In genomic region chr2:80117401-80117800, GRCh38 we compare ENCODE assay signal across 28 cellular contexts.
DNase-seq lines count a peak whose midpoint lies in the region; ATAC-seq and TF ChIP-seq lines count a peak whose summit lies in the region.
"Had no signal": no experiment of that assay in that cellular context is flagged by ENCODE, and none has a peak within 500 bp of the region (broad histone marks: within the 10 kb centered on the region; RNA-seq: fewer than 3 reads in every experiment).

No MANE protein-coding gene starts in this region.

- H3K4me1 Mint-ChIP-seq in glutamatergic neuron (ENCODE audit: low read depth, unreplicated experiment): peaks cover 8% of the 10 kb centered on the region
- no peaks in the 10 kb centered on the region for H3K4me1 Mint-ChIP-seq in Calu3 (ENCODE audit: low read depth, unreplicated experiment)
- H3K4me1 Mint-ChIP-seq: CD4-positive, alpha-beta memory T cell; GM23338; H9; T-helper 17 cell had no signal

- ATAC-seq in aorta (ENCODE audit: low FRiP score) (no peak), GM21619 (IDR thresholded peaks at IDR 0.05; ENCODE audit: unreplicated experiment) (no peak)
- ATAC-seq: A549, GM23338, HepG2, Right ventricle myocardium inferior, SK-N-SH treated with all-trans-retinoic acid at 6 μM for 48 hours, T-helper 17 cell had no signal

- no peak overlapping the region for H3K4me3 ChIP-seq in aorta (ENCODE audit: low read length in 2 of 2)
- H3K4me3 ChIP-seq: A549, GM23338, PC-9, SJCRH30 had no signal

- intact Hi-C loops in aorta (cut with DNase I) (no loop called here), Calu3 (cut with micrococcal nuclease; ENCODE audit: unreplicated experiment) (no loop called here)

- H3K27me3 Mint-ChIP-seq in glutamatergic neuron (ENCODE audit: unreplicated experiment) (peaks cover 2% of the 10 kb centered on the region), Calu3 (ENCODE audit: unreplicated experiment) (no peaks in the 10 kb centered on the region)
- H3K27me3 Mint-ChIP-seq: CD4-positive, alpha-beta memory T cell; T-helper 17 cell had no signal

- BruUV-seq in Calu3 (replicated peaks; lab: Mats Ljungman, UMichigan): no TSS peak

- H3K27ac Mint-ChIP-seq in glutamatergic neuron (ENCODE audit: unreplicated experiment): peak overlapping the region; percentile 28
- no peak overlapping the region for H3K27ac Mint-ChIP-seq in Calu3 (ENCODE audit: unreplicated experiment)
- H3K27ac Mint-ChIP-seq: CD4-positive, alpha-beta memory T cell; GM23338; T-helper 17 cell had no signal

- H3K9me3 Mint-ChIP-seq in glutamatergic neuron (ENCODE audit: unreplicated experiment): peaks cover 2% of the 10 kb centered on the region
- H3K9me3 Mint-ChIP-seq in Calu3 (ENCODE audit: low read depth, unreplicated experiment): peaks cover 11% of the 10 kb centered on the region
- H3K9me3 Mint-ChIP-seq: GM23338, H9 had no signal

- H3K36me3 ChIP-seq in aorta (ENCODE audit: control insufficient read depth in 1 of 2, insufficient read depth in 2 of 2, low read length in 1 of 2): no peaks in the 10 kb centered on the region
- H3K36me3 ChIP-seq: SJCRH30 had no signal

- H3K36me3 Mint-ChIP-seq in glutamatergic neuron (ENCODE audit: unreplicated experiment): no peaks in the 10 kb centered on the region
- no peaks in the 10 kb centered on the region for H3K36me3 Mint-ChIP-seq in Calu3 (ENCODE audit: insufficient read depth, unreplicated experiment)
- H3K36me3 Mint-ChIP-seq: CD4-positive, alpha-beta memory T cell had no signal

- H3K9me3 ChIP-seq in aorta (ENCODE audit: control insufficient read depth, low read length): no peaks in the 10 kb centered on the region
- H3K9me3 ChIP-seq: Caco-2, SJCRH30 had no signal

- H3K4me1 ChIP-seq in aorta (ENCODE audit: control insufficient read depth in 1 of 2, insufficient read depth in 2 of 2, low read length in 2 of 2): no peaks in the 10 kb centered on the region
- H3K4me1 ChIP-seq: A549, Caco-2, SJCRH30 had no signal

- peak; percentile 5 for DNase-seq in G401 (ENCODE audit: low spot score)
- peak; percentile 68 for DNase-seq in NCI-H2171 (lab: John Stamatoyannopoulos, UW)
- DNase-seq in glutamatergic neuron: peak; percentile 17
- DNase-seq in aorta: no peak
- no peak for DNase-seq in Calu3
- no peak for DNase-seq in NCI-H510A (lab: John Stamatoyannopoulos, UW)
- DNase-seq: AML-193; C1 segment of cervical spinal cord; Caco-2; CD4-positive, alpha-beta memory T cell; DMS153; H9; KBM-7; NCI-H1092; NCI-H1417 treated with DMSO at 0.1 percent for 48 hours; NCI-H2029; NCI-H226; NCI-H510A treated with DMSO at 0.1 percent for 48 hours; NCI-H774; PC-9; SJCRH30; T-helper 17 cell had no signal

- H3K4me3 Mint-ChIP-seq in glutamatergic neuron (ENCODE audit: unreplicated experiment) (no peak overlapping the region), Calu3 (ENCODE audit: low read depth, unreplicated experiment) (no peak overlapping the region)
- H3K4me3 Mint-ChIP-seq: CD4-positive, alpha-beta memory T cell; GM23338; H9; T-helper 17 cell had no signal

- no peak overlapping the region for H3K27ac ChIP-seq in aorta (ENCODE audit: low read depth in 1 of 2, low read length in 2 of 2)
- H3K27ac ChIP-seq: A549, PC-9, SJCRH30 had no signal

- H3K27me3 ChIP-seq in aorta (ENCODE audit: control insufficient read depth in 1 of 2, insufficient read depth in 2 of 2, low read length in 1 of 2): peaks cover 0 to 1% of the 10 kb centered on the region in 2 donors

- CTCF ChIA-PET in Calu3 (lab: Charles Lee): no interaction called here

- in situ Hi-C loops in G401 (cut with HindIII; ENCODE audit: low sequenced_read_pairs): no loop called here

- TF ChIP-seq CTCF in glutamatergic neuron (IDR thresholded peaks at IDR 0.05; ENCODE audit: partially characterized antibody, unreplicated experiment) (no peak), Calu3 (IDR thresholded peaks at IDR 0.05; ENCODE audit: unreplicated experiment) (no peak)

Comparison
In these comparisons a context has a peak if more than half of its experiments do, and no peak if none do; other contexts are left out.
1. DNase-seq: peak in G401 (single experiment), NCI-H2171 (single experiment) and glutamatergic neuron (single experiment); none in aorta (0 of 2), Calu3 (single experiment) and NCI-H510A (single experiment).